ENCODE assay signal across 19 cellular contexts in genomic region chr13:21047087-21047486, GRCh38. TPM values are rescaled to one million over a fixed set of nuclear protein-coding genes. Genes with fewer than 3 reads are reported as not detected.
A peak's percentile ranks its signal among the peaks of the same experiment; 100 is the strongest.
DNase-seq lines count a peak whose midpoint lies in the region; ATAC-seq and TF ChIP-seq lines count a peak whose summit lies in the region.
"Had no signal": no experiment of that assay in that cellular context is flagged by ENCODE, and none has a peak within 500 bp of the region (broad histone marks: within the 10 kb centered on the region; RNA-seq: fewer than 3 reads in every experiment).

No MANE protein-coding gene starts in this region.

- no peaks in the 10 kb centered on the region for H3K9me3 Mint-ChIP-seq in progenitor cell of endocrine pancreas (ENCODE audit: low read depth)
- H3K9me3 Mint-ChIP-seq: CD4-positive, alpha-beta T cell had no signal

- H3K36me3 ChIP-seq in left ventricle myocardium inferior (peaks cover 6% of the 10 kb centered on the region), colonic mucosa (no peaks in the 10 kb centered on the region), uterus (no peaks in the 10 kb centered on the region)
- H3K36me3 ChIP-seq: BE2C had no signal

- peaks cover 9% of the 10 kb centered on the region for H3K36me3 Mint-ChIP-seq in progenitor cell of endocrine pancreas (ENCODE audit: insufficient read depth)

- H3K4me3 ChIP-seq in left ventricle myocardium inferior (no peak overlapping the region), colonic mucosa (no peak overlapping the region), uterus (no peak overlapping the region)
- H3K4me3 ChIP-seq: GM23248 had no signal

- no peak for TF ChIP-seq CTCF in left ventricle myocardium inferior (IDR thresholded peaks at IDR 0.05; ENCODE audit: borderline replicate concordance)
- no peak for TF ChIP-seq CTCF in colonic mucosa (IDR thresholded peaks at IDR 0.05)
- TF ChIP-seq CTCF in progenitor cell of endocrine pancreas (IDR thresholded peaks at IDR 0.05; ENCODE audit: unreplicated experiment), result no peak
- no peak for TF ChIP-seq CTCF in uterus (IDR thresholded peaks at IDR 0.05)

- no peaks in the 10 kb centered on the region for H3K4me1 Mint-ChIP-seq in progenitor cell of endocrine pancreas (ENCODE audit: low read depth)

- no peaks in the 10 kb centered on the region for H3K27me3 ChIP-seq in left ventricle myocardium inferior (ENCODE audit: low read depth)
- H3K27me3 ChIP-seq in colonic mucosa, result no peaks in the 10 kb centered on the region
- no peaks in the 10 kb centered on the region for H3K27me3 ChIP-seq in uterus

- no peak overlapping the region for H3K4me3 Mint-ChIP-seq in progenitor cell of endocrine pancreas (ENCODE audit: low read depth)
- H3K4me3 Mint-ChIP-seq: CD4-positive, alpha-beta T cell had no signal

- H3K27ac ChIP-seq in left ventricle myocardium inferior (replicated peaks) (peak overlapping the region; percentile 75), colonic mucosa (no peak overlapping the region), uterus (peak overlapping the region; percentile 8 to 80)
- H3K27ac ChIP-seq: GM23248 had no signal

- H3K9ac ChIP-seq in colonic mucosa (ENCODE audit: low read depth in 2 of 2, low read length in 2 of 2), result no peak overlapping the region
- H3K9ac ChIP-seq: GM23248 had no signal

- peaks cover 97% of the 10 kb centered on the region for H3K4me1 ChIP-seq in left ventricle myocardium inferior
- no peaks in the 10 kb centered on the region for H3K4me1 ChIP-seq in colonic mucosa
- peaks cover 8 to 10% of the 10 kb centered on the region in 2 donors for H3K4me1 ChIP-seq in uterus
- H3K4me1 ChIP-seq: BE2C had no signal

- no peak for ATAC-seq in left cardiac atrium

- no peak for DNase-seq in left ventricle myocardium inferior
- DNase-seq in left cardiac atrium, result no peak
- DNase-seq in colonic mucosa, result peak; percentile 16
- no peak for DNase-seq in progenitor cell of endocrine pancreas (ENCODE audit: low spot score, unreplicated experiment)
- DNase-seq in uterus, result no peak
- DNase-seq in DMS 273 (lab: John Stamatoyannopoulos, UW; ENCODE audit: unreplicated experiment), result no peak
- no peak for DNase-seq in retina
- no peak for DNase-seq in kidney tubule cell (ENCODE audit: low spot score)
- DNase-seq: BE2C; Caco-2; CD4-positive, alpha-beta T cell; DMS153; GF-D8; GM23248; HCEC 1CT; NCI-H1105 treated with DMSO at 0.1 percent for 48 hours; NCI-H510A; NCI-H748 treated with DMSO at 0.1 percent for 48 hours; SHP77 treated with DMSO at 0.1 percent for 48 hours had no signal

- H3K9me3 ChIP-seq in left ventricle myocardium inferior (replicated peaks), result no peaks in the 10 kb centered on the region
- no peaks in the 10 kb centered on the region for H3K9me3 ChIP-seq in colonic mucosa
- no peaks in the 10 kb centered on the region for H3K9me3 ChIP-seq in uterus
- H3K9me3 ChIP-seq: BE2C, Caco-2 had no signal

- peak overlapping the region; percentile 29 for H3K27ac Mint-ChIP-seq in progenitor cell of endocrine pancreas
- H3K27ac Mint-ChIP-seq: CD4-positive, alpha-beta T cell had no signal

- intact Hi-C loops in left ventricle myocardium inferior (cut with micrococcal nuclease) (no loop called here), left cardiac atrium (cut with DNase I) (no loop called here), colonic mucosa (cut with DNase I) (no loop called here), uterus (cut with DNase I; ENCODE audit: low total_unique reads) (no loop called here)

- H3K27me3 Mint-ChIP-seq in progenitor cell of endocrine pancreas, result no peaks in the 10 kb centered on the region
- H3K27me3 Mint-ChIP-seq: CD4-positive, alpha-beta T cell had no signal

- TF ChIP-seq POLR2A in uterus (IDR thresholded peaks at IDR 0.05), result no peak

RNA-seq across cellular contexts. Expression of gene LATS2, which starts 14.3 kb away (rescaled TPM):
- total RNA-seq in left ventricle myocardium inferior (20.2 TPM), left cardiac atrium (10 to 100 TPM; 19.3 to 30.9 TPM), colonic mucosa (10 to 100 TPM in 1 of 2 donors, 1 to 10 TPM in 1; 3.7 to 11.3 TPM), progenitor cell of endocrine pancreas (13.2 and 15.2 TPM in 2 replicates), uterus (10 to 100 TPM in 3 of 4 donors, 1 to 10 TPM in 1; 8.5 to 32.5 (median 12.6) TPM)
